ENCODE assay signal across 1 cellular context in the genomic region with DNA sequence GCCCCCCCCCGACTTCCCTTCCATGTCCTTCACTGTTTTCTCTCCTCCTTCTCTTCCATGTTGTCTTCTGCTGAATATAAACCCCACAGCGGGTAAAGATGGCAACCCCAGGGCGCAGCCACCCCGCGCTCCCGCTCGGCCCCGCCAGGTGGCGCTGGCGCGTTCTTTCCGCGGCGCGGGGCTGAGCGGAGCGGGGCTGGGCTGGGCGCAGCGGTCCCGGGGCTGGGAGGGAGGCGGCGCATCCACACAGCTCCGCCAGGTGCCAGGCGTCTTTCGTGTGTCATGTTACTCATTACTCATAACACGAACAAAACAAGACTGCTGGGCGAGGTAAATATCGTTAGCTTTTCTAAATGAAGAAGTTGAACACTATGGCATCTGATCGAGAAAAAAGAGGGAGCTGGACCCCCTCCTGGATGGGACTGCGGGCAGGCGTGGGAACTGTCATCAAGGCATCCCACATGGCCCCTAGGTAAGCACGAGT.
TF ChIP-seq lines count a peak whose summit lies in the region.

No MANE protein-coding gene starts in this region.

TF ChIP-seq in H1, 55 proteins besides CTCF, POLR2A, EP300 and RAD21 (continued from another document):
- TF ChIP-seq, protein P1, sequence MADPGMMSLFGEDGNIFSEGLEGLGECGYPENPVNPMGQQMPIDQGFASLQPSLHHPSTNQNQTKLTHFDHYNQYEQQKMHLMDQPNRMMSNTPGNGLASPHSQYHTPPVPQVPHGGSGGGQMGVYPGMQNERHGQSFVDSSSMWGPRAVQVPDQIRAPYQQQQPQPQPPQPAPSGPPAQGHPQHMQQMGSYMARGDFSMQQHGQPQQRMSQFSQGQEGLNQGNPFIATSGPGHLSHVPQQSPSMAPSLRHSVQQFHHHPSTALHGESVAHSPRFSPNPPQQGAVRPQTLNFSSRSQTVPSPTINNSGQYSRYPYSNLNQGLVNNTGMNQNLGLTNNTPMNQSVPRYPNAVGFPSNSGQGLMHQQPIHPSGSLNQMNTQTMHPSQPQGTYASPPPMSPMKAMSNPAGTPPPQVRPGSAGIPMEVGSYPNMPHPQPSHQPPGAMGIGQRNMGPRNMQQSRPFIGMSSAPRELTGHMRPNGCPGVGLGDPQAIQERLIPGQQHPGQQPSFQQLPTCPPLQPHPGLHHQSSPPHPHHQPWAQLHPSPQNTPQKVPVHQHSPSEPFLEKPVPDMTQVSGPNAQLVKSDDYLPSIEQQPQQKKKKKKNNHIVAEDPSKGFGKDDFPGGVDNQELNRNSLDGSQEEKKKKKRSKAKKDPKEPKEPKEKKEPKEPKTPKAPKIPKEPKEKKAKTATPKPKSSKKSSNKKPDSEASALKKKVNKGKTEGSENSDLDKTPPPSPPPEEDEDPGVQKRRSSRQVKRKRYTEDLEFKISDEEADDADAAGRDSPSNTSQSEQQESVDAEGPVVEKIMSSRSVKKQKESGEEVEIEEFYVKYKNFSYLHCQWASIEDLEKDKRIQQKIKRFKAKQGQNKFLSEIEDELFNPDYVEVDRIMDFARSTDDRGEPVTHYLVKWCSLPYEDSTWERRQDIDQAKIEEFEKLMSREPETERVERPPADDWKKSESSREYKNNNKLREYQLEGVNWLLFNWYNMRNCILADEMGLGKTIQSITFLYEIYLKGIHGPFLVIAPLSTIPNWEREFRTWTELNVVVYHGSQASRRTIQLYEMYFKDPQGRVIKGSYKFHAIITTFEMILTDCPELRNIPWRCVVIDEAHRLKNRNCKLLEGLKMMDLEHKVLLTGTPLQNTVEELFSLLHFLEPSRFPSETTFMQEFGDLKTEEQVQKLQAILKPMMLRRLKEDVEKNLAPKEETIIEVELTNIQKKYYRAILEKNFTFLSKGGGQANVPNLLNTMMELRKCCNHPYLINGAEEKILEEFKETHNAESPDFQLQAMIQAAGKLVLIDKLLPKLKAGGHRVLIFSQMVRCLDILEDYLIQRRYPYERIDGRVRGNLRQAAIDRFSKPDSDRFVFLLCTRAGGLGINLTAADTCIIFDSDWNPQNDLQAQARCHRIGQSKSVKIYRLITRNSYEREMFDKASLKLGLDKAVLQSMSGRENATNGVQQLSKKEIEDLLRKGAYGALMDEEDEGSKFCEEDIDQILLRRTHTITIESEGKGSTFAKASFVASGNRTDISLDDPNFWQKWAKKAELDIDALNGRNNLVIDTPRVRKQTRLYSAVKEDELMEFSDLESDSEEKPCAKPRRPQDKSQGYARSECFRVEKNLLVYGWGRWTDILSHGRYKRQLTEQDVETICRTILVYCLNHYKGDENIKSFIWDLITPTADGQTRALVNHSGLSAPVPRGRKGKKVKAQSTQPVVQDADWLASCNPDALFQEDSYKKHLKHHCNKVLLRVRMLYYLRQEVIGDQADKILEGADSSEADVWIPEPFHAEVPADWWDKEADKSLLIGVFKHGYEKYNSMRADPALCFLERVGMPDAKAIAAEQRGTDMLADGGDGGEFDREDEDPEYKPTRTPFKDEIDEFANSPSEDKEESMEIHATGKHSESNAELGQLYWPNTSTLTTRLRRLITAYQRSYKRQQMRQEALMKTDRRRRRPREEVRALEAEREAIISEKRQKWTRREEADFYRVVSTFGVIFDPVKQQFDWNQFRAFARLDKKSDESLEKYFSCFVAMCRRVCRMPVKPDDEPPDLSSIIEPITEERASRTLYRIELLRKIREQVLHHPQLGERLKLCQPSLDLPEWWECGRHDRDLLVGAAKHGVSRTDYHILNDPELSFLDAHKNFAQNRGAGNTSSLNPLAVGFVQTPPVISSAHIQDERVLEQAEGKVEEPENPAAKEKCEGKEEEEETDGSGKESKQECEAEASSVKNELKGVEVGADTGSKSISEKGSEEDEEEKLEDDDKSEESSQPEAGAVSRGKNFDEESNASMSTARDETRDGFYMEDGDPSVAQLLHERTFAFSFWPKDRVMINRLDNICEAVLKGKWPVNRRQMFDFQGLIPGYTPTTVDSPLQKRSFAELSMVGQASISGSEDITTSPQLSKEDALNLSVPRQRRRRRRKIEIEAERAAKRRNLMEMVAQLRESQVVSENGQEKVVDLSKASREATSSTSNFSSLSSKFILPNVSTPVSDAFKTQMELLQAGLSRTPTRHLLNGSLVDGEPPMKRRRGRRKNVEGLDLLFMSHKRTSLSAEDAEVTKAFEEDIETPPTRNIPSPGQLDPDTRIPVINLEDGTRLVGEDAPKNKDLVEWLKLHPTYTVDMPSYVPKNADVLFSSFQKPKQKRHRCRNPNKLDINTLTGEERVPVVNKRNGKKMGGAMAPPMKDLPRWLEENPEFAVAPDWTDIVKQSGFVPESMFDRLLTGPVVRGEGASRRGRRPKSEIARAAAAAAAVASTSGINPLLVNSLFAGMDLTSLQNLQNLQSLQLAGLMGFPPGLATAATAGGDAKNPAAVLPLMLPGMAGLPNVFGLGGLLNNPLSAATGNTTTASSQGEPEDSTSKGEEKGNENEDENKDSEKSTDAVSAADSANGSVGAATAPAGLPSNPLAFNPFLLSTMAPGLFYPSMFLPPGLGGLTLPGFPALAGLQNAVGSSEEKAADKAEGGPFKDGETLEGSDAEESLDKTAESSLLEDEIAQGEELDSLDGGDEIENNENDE (IDR thresholded peaks at IDR 0.05; ENCODE audit: insufficient replicate concordance, low read length), result no peak
- TF ChIP-seq KDM1A (IDR thresholded peaks at IDR 0.05; ENCODE audit: borderline replicate concordance, low read length) (no peak), RFX5 (IDR thresholded peaks at IDR 0.05; ENCODE audit: borderline replicate concordance, low read depth, low read length) (no peak), SIN3A (conservative IDR thresholded peaks at IDR 0.05 in 1 of 2, IDR thresholded peaks at IDR 0.05 in 1 of 2; ENCODE audit: low read depth in 1 of 2, low read length in 2 of 2) (no peak), JUN (IDR thresholded peaks at IDR 0.05; ENCODE audit: low read depth, low read length) (no peak), POU5F1 (IDR thresholded peaks at IDR 0.05; ENCODE audit: low read depth, low read length) (no peak), BRCA1 (IDR thresholded peaks at IDR 0.05; ENCODE audit: low read depth, low read length) (no peak), HDAC6 (IDR thresholded peaks at IDR 0.05; ENCODE audit: low read depth, low read length) (no peak), RXRA (IDR thresholded peaks at IDR 0.05; ENCODE audit: insufficient read depth, low read depth, low read length) (no peak)
- TF ChIP-seq, protein P2, sequence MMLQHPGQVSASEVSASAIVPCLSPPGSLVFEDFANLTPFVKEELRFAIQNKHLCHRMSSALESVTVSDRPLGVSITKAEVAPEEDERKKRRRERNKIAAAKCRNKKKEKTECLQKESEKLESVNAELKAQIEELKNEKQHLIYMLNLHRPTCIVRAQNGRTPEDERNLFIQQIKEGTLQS (IDR thresholded peaks at IDR 0.05; ENCODE audit: insufficient read depth, low read depth, low read length), result no peak
